ENCODE assay signal across 8 cellular contexts in the genomic region with DNA sequence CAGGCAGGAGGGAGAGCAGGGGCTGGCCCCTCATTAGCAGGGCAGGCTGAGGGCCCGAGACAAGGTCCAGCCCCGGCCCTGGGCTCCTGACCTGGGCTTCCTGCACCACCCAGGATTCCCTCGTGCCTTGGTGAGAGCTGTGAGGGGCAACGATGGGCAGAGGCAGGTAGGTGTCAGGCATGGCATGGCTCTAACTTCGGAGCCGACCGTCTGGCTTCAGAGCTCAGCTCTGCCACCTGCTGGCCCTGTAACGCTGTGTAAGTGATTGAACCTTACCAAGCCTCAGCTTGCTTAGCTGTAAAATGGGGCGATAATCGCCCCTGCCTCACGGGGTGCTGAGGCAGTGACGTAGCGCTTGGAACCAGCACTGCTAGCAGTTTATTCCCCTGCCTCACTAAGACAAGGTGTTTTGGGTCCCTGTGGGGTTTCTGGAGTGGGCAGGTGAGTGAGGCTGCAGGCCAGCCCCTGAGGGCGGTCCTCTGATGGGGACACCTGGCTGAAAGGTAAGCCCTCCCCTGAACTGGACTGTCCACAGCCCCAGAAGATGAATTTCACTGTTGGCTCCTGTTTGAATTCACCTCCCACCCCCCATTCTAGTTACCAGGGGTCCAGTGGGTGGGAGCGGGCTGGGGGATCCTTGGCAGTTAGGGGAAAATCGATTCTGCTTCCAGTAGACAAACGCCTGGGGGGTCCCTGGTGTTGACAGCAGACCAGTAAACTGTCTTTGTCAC.
DNase-seq lines count a peak whose midpoint lies in the region; TF ChIP-seq lines count a peak whose summit lies in the region.

No MANE protein-coding gene starts in this region.

- no peak overlapping the region for H3K4me3 ChIP-seq in cardiac muscle cell

- H3K9me3 ChIP-seq in cardiac muscle cell (ENCODE audit: low read depth) = no peaks in the 10 kb centered on the region

- no peaks in the 10 kb centered on the region for H3K27me3 ChIP-seq in cardiac muscle cell

- H3K4me1 ChIP-seq in cardiac muscle cell (ENCODE audit: low read depth) = peaks cover 19% of the 10 kb centered on the region

- peak; percentile 46 for TF ChIP-seq CTCF in cardiac muscle cell (IDR thresholded peaks at IDR 0.05; ENCODE audit: low read depth, low read length)

- H3K27ac ChIP-seq in cardiac muscle cell = no peak overlapping the region

- no peaks in the 10 kb centered on the region for H3K36me3 ChIP-seq in cardiac muscle cell

- DNase-seq in NCI-H146 (lab: John Stamatoyannopoulos, UW) (peak; percentile 12), NCI-H146 treated with DMSO at 0.1 percent for 48 hours (lab: John Stamatoyannopoulos, UW; ENCODE audit: unreplicated experiment) (no peak), NCI-H1694 (lab: John Stamatoyannopoulos, UW) (peak; percentile 69), cardiac muscle cell (ENCODE audit: low read depth in 1 of 2, low spot score in 1 of 2) (peak in 1 of 2 donors; percentile 34), middle frontal gyrus (ENCODE audit: extremely low spot score, low spot score) (no peak), inferior parietal cortex (ENCODE audit: extremely low spot score) (no peak)
- DNase-seq in activated T-helper 1 cell treated with anti-CD3 and anti-CD28 coated beads, Interleukin-2, amount 50 U/mL, for 16 hours (ENCODE audit: low read depth in 1 of 2, low spot score in 1 of 2) = peak; percentile 15 to 26
- peak; percentile 34 for DNase-seq in stimulated activated CD4-positive, alpha-beta T cell treated with anti-CD3 and anti-CD28 coated beads, Interleukin-12 subunit alpha, Interleukin-12 subunit beta, amount 100 ng/mL, for 4 hours

Comparison
In these comparisons a context has a peak if more than half of its experiments do, and no peak if none do; other contexts are left out.
1. DNase-seq: peak in NCI-H146 (single experiment), NCI-H1694 (single experiment), activated T-helper 1 cell treated with anti-CD3 and anti-CD28 coated beads, Interleukin-2, amount 50 U/mL, for 16 hours (2 of 2) and stimulated activated CD4-positive, alpha-beta T cell treated with anti-CD3 and anti-CD28 coated beads, Interleukin-12 subunit alpha, Interleukin-12 subunit beta, amount 100 ng/mL, for 4 hours (single experiment); none in NCI-H146 treated with DMSO at 0.1 percent for 48 hours (single experiment), middle frontal gyrus (single experiment) and inferior parietal cortex (single experiment).